Comparison of ENCODE assay signal across 18 cellular contexts in the genomic region with DNA sequence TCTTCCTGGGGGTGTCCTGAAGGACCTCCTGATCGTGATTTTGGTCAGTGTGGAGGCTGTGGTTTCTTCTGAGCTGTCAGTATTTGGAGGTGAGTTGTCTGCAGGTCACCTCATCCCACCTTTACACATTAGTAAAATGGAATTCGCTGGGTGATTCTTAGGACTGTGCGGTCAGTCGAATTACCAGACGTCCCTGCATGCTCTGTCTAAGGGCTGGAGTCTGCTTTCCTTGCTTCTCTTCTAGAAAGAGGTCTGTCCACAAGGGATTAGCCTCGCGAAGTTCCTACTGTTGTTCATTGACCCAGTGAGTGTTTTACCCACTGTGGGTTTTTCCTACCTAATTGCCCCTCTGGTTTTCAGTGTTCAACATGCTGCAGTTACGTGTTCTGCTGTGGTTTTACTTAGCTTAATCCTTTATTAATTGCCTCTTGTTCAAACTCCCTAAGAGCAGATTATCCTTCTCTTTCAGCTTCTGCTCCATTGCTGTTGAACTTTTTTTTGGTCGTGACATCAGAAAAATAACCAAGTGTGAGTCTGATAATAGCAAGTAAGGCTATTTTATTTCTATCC.
DNase-seq lines count a peak whose midpoint lies in the region; ATAC-seq and TF ChIP-seq lines count a peak whose summit lies in the region.
"Had no signal": no experiment of that assay in that cellular context is flagged by ENCODE, and none has a peak within 500 bp of the region (broad histone marks: within the 10 kb centered on the region; RNA-seq: fewer than 3 reads in every experiment).

No MANE protein-coding gene starts in this region.

- H3K27me3 ChIP-seq in WERI-Rb-1 (ENCODE audit: insufficient read depth, low read depth, severe bottlenecking) (no peaks in the 10 kb centered on the region), upper lobe of right lung (no peaks in the 10 kb centered on the region)
- H3K27me3 ChIP-seq: BE2C, MG63 had no signal

- intact Hi-C loops in upper lobe of right lung (cut with DNase I) = no loop called here

- H3K36me3 ChIP-seq in WERI-Rb-1 = peaks cover 4% of the 10 kb centered on the region
- no peaks in the 10 kb centered on the region for H3K36me3 ChIP-seq in upper lobe of right lung
- H3K36me3 ChIP-seq: BE2C, MG63 had no signal

- no peak for TF ChIP-seq CTCF in WERI-Rb-1 (IDR thresholded peaks at IDR 0.05; ENCODE audit: low read depth, low read length)
- no peak for TF ChIP-seq CTCF in upper lobe of right lung (IDR thresholded peaks at IDR 0.05)

- DNase-seq in NCI-H524 (lab: John Stamatoyannopoulos, UW) (peak; percentile 70 to 91), WERI-Rb-1 (peak; percentile 65), kidney tubule cell (ENCODE audit: low spot score) (peak; percentile 63), upper lobe of right lung (no peak), SIG-M5 (lab: John Stamatoyannopoulos, UW) (no peak), NCI-H2171 treated with DMSO at 0.1 percent for 48 hours (lab: John Stamatoyannopoulos, UW) (no peak), NCI-H1092 treated with DMSO at 0.1 percent for 48 hours (lab: John Stamatoyannopoulos, UW) (no peak)
- DNase-seq: BE2C; CD8-positive, alpha-beta memory T cell; H7; MG63; NCI-H1105 treated with DMSO at 0.1 percent for 48 hours; NCI-H187 treated with DMSO at 0.1 percent for 48 hours; NCI-H2171; NCI-H510A; PC-3 had no signal

- ATAC-seq in upper lobe of right lung = no peak
- ATAC-seq: PC-3 had no signal

- H3K9me3 ChIP-seq in WERI-Rb-1 (ENCODE audit: severe bottlenecking) (no peaks in the 10 kb centered on the region), upper lobe of right lung (no peaks in the 10 kb centered on the region)
- H3K9me3 ChIP-seq: BE2C, MG63 had no signal

- H3K4me1 ChIP-seq in upper lobe of right lung = peaks cover 27% of the 10 kb centered on the region

- H3K4me3 ChIP-seq in WERI-Rb-1 (ENCODE audit: low read depth, low read length) (peak overlapping the region; percentile 5), upper lobe of right lung (no peak overlapping the region)
- H3K4me3 ChIP-seq: MG63, SK-N-MC had no signal

- H3K27ac ChIP-seq in WERI-Rb-1 (peak overlapping the region; percentile 49), upper lobe of right lung (peak overlapping the region; percentile 18)
- H3K27ac ChIP-seq: KMS-11, SK-N-MC had no signal

Comparison
In these comparisons a context has a peak if more than half of its experiments do, and no peak if none do; other contexts are left out.
1. DNase-seq: peak in NCI-H524 (2 of 2), WERI-Rb-1 (single experiment) and kidney tubule cell (single experiment); none in upper lobe of right lung (single experiment), SIG-M5 (single experiment), NCI-H2171 treated with DMSO at 0.1 percent for 48 hours (single experiment) and NCI-H1092 treated with DMSO at 0.1 percent for 48 hours (single experiment).